8 cellular contexts compared by ENCODE assay signal in the genomic region with DNA sequence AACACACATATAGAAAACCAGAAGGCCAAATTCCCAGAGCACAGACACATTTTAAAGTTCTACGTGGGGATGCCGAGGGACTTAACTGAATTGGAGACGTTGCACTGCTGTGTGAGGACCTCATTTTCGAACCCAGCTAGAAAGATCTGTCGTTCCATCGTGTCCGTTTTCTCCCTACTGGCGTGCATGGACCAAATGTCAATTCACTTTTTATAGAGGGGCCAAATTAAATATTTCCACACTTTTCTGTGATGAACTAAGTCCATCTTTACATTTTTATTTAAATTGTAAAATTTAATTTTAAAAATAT. TPM values are rescaled to one million over a fixed set of nuclear protein-coding genes. Genes with fewer than 3 reads are reported as not detected.
DNase-seq lines count a peak whose midpoint lies in the region; ATAC-seq, FAIRE-seq and TF ChIP-seq lines count a peak whose summit lies in the region.

No MANE protein-coding gene starts in this region.

- H4K20me1 ChIP-seq in OCI-LY3 (ENCODE audit: insufficient read depth, low read length), result peaks cover 56% of the 10 kb centered on the region
- no peaks in the 10 kb centered on the region for H4K20me1 ChIP-seq in endothelial cell of umbilical vein (replicated peaks; ENCODE audit: control insufficient read depth, extremely low read depth, insufficient read depth, low read length)

- peaks cover 13% of the 10 kb centered on the region for H3K27me3 Mint-ChIP-seq in progenitor cell of endocrine pancreas

- peaks cover 26% of the 10 kb centered on the region for H3K36me3 ChIP-seq in OCI-LY3 (replicated peaks; ENCODE audit: low read depth, low read length)
- H3K36me3 ChIP-seq in endothelial cell of umbilical vein (ENCODE audit: control insufficient read depth in 2 of 2, extremely low read depth in 1 of 2, insufficient read depth in 2 of 2, low read length in 2 of 2), result no peaks in the 10 kb centered on the region
- no peaks in the 10 kb centered on the region for H3K36me3 ChIP-seq in mucosa of descending colon (ENCODE audit: low read depth)

- H3K9ac ChIP-seq in OCI-LY3 (ENCODE audit: low read length) (peak overlapping the region; percentile 89), endothelial cell of umbilical vein (replicated peaks; ENCODE audit: extremely low read depth, insufficient read depth, low read length) (peak overlapping the region; percentile 86)

- peaks cover 58% of the 10 kb centered on the region for H3K4me1 Mint-ChIP-seq in progenitor cell of endocrine pancreas (ENCODE audit: low read depth)

- H3K27ac ChIP-seq in OCI-LY3 (ENCODE audit: low read length), result peak overlapping the region; percentile 82
- peak overlapping the region; percentile 84 for H3K27ac ChIP-seq in endothelial cell of umbilical vein (ENCODE audit: insufficient read depth, low read depth, low read length)

- H3K27me3 ChIP-seq in OCI-LY3 (ENCODE audit: low read depth, low read length) (no peaks in the 10 kb centered on the region), endothelial cell of umbilical vein (ENCODE audit: control insufficient read depth in 2 of 2, insufficient read depth in 2 of 2, low read length in 2 of 2) (no peaks in the 10 kb centered on the region)

- CTCF ChIA-PET in endothelial cell of umbilical vein (lab: Charles Lee), result interaction anchor here (1.0 to 1.5 kb wide), 2 partner anchors 269 to 557 kb away, joined by 3 to 5 read pairs; no protein-coding TSS in a partner anchor

- intact Hi-C loops in endothelial cell of umbilical vein (cut with micrococcal nuclease) (loop anchor here (1.0 to 10.0 kb wide), 12 partner anchors 20 to 1285 kb away; partner anchors contain the start of genes CNDP2, ZNF407 and ZNF516), mucosa of descending colon (cut with DNase I, micrococcal nuclease) (loop anchor here (10.0 kb wide), 2 partner anchors 565 to 715 kb away; partner anchors contain the start of gene CNDP2 (in 1 of the 2))

- H3K4me2 ChIP-seq in OCI-LY3 (ENCODE audit: low read length) (peak overlapping the region; percentile 85), endothelial cell of umbilical vein (ENCODE audit: insufficient read depth, low read length) (peak overlapping the region; percentile 96)

- H3K4me3 Mint-ChIP-seq in progenitor cell of endocrine pancreas (ENCODE audit: low read depth), result peak overlapping the region; percentile 95

- dilution Hi-C loops in endothelial cell of umbilical vein (cut with MboI; ENCODE audit: extremely low pct_ligation_motif_present, low sequenced_read_pairs), result no loop called here

- H3K9me1 ChIP-seq in endothelial cell of umbilical vein (replicated peaks; ENCODE audit: control insufficient read depth, extremely low read depth, insufficient read depth, low read length), result no peaks in the 10 kb centered on the region

- no peaks in the 10 kb centered on the region for H3K9me3 ChIP-seq in OCI-LY3 (ENCODE audit: insufficient read depth, low read length)
- H3K9me3 ChIP-seq in endothelial cell of umbilical vein (replicated peaks; ENCODE audit: control insufficient read depth, insufficient read depth, low read length), result no peaks in the 10 kb centered on the region
- no peaks in the 10 kb centered on the region for H3K9me3 ChIP-seq in mucosa of descending colon

- peaks cover 39% of the 10 kb centered on the region for H3K4me1 ChIP-seq in OCI-LY3 (ENCODE audit: low read length)
- H3K4me1 ChIP-seq in endothelial cell of umbilical vein (ENCODE audit: control insufficient read depth, extremely low read depth, insufficient read depth, low read length), result peaks cover 49% of the 10 kb centered on the region
- peaks cover 42% of the 10 kb centered on the region for H3K4me1 ChIP-seq in mucosa of descending colon (ENCODE audit: low read depth)

- H2AFZ ChIP-seq in OCI-LY3 (ENCODE audit: low read depth, low read length) (peak overlapping the region; percentile 53), endothelial cell of umbilical vein (ENCODE audit: low read depth, low read length) (peak overlapping the region; percentile 75)

- H3K27ac Mint-ChIP-seq in progenitor cell of endocrine pancreas, result peak overlapping the region; percentile 95

- no TSS peak for BruUV-seq in endothelial cell of umbilical vein (replicated peaks; lab: Mats Ljungman, UMichigan)

- H3K36me3 Mint-ChIP-seq in progenitor cell of endocrine pancreas (ENCODE audit: insufficient read depth), result no peaks in the 10 kb centered on the region

- peaks cover 91% of the 10 kb centered on the region for H3K79me2 ChIP-seq in OCI-LY3 (ENCODE audit: low read length)
- H3K79me2 ChIP-seq in endothelial cell of umbilical vein (ENCODE audit: control insufficient read depth, insufficient read depth, low read length), result peaks cover 38% of the 10 kb centered on the region

- peak; percentile 56 for DNase-seq in NCI-H2171 treated with DMSO at 0.1 percent for 48 hours (lab: John Stamatoyannopoulos, UW)
- DNase-seq in NCI-H2171 (lab: John Stamatoyannopoulos, UW), result no peak
- DNase-seq in endothelial cell of umbilical vein (ENCODE audit: low read depth, low spot score), result no peak
- DNase-seq in progenitor cell of endocrine pancreas (ENCODE audit: low spot score, unreplicated experiment), result no peak
- no peak for DNase-seq in mucosa of descending colon
- no peak for DNase-seq in H54 (ENCODE audit: insufficient read length, low spot score)
- DNase-seq in NCI-H510A treated with DMSO at 0.1 percent for 48 hours (lab: John Stamatoyannopoulos, UW), result no peak

- ATAC-seq in mucosa of descending colon, result no peak

- no peak for FAIRE-seq in endothelial cell of umbilical vein (lab: Jason Lieb, UNC)
- FAIRE-seq in H54 (lab: Jason Lieb, UNC), result no peak

- TF ChIP-seq CTCF in OCI-LY3 (IDR thresholded peaks at IDR 0.05; ENCODE audit: low read depth, low read length) (no peak), endothelial cell of umbilical vein (IDR thresholded peaks at IDR 0.05; ENCODE audit: extremely low read depth in 1 of 2, insufficient read depth in 1 of 2, low read depth in 1 of 2, low read length in 2 of 2) (no peak), progenitor cell of endocrine pancreas (IDR thresholded peaks at IDR 0.05; ENCODE audit: unreplicated experiment) (no peak), mucosa of descending colon (IDR thresholded peaks at IDR 0.05) (no peak)

- H3K9me3 Mint-ChIP-seq in progenitor cell of endocrine pancreas (ENCODE audit: low read depth), result no peaks in the 10 kb centered on the region

- H3K4me3 ChIP-seq in OCI-LY3 (ENCODE audit: low read length), result peak overlapping the region; percentile 79
- peak overlapping the region; percentile 46 to 97 (median 83) for H3K4me3 ChIP-seq in endothelial cell of umbilical vein (replicated peaks in 1 of 3; ENCODE audit: insufficient read depth in 1 of 3, low read depth in 1 of 3, low read length in 3 of 3)
- H3K4me3 ChIP-seq in mucosa of descending colon, result no peak overlapping the region

- TF ChIP-seq POLR2A in endothelial cell of umbilical vein (IDR thresholded peaks at IDR 0.05; ENCODE audit: low read depth, low read length) (no peak), H54 (IDR thresholded peaks at IDR 0.05; ENCODE audit: low read depth, low read length) (no peak)

- POLR2A ChIA-PET in endothelial cell of umbilical vein (lab: Charles Lee), result interaction anchor here (1.7 kb wide), 1 partner anchor 71 kb away, joined by 6 read pairs; no protein-coding TSS in a partner anchor

TF ChIP-seq in endothelial cell of umbilical vein, 7 proteins besides CTCF, POLR2A, EP300 and RAD21:
- TF ChIP-seq POLR2AphosphoS5 (IDR thresholded peaks at IDR 0.05; ENCODE audit: insufficient read depth, low read depth, low read length) (no peak), EZH2 (IDR thresholded peaks at IDR 0.05; ENCODE audit: borderline replicate concordance, low read depth, low read length, severe bottlenecking) (no peak), JUN (IDR thresholded peaks at IDR 0.05; ENCODE audit: borderline replicate concordance, insufficient read depth, insufficient read length, low read depth) (no peak), MAX (IDR thresholded peaks at IDR 0.05; ENCODE audit: insufficient read depth, insufficient read length) (no peak), FOS (IDR thresholded peaks at IDR 0.05; ENCODE audit: borderline replicate concordance, insufficient read depth, low read length) (no peak), MYC (IDR thresholded peaks at IDR 0.05; ENCODE audit: low read depth, low read length) (no peak), GATA2 (IDR thresholded peaks at IDR 0.05; ENCODE audit: insufficient read depth, insufficient read length, low read depth, low read length) (no peak)

RNA-seq across cellular contexts. Expression of gene TSHZ1, which starts 0.7 kb away (rescaled TPM):
- total RNA-seq in endothelial cell of umbilical vein (10.2 and 11.4 TPM in 2 replicates), progenitor cell of endocrine pancreas (16.9 and 17.1 TPM in 2 replicates), mucosa of descending colon (10 to 100 TPM; 22.7 to 66.6 (median 36.9) TPM)
- 3.7 and 4.2 TPM in 2 replicates for polyA plus RNA-seq in endothelial cell of umbilical vein
- 4.4 and 4.6 TPM in 2 replicates for polyA plus RNA-seq in endothelial cell of umbilical vein (2011; cell fraction: cytosol; rRNA removed)
- 5.1 TPM in 2 replicates for polyA plus RNA-seq in endothelial cell of umbilical vein (2011; cell fraction: nucleus; rRNA removed)
- polyA plus RNA-seq in endothelial cell of umbilical vein (2012), result 6.3 and 7.3 TPM in 2 replicates
- 5.9 and 6.0 TPM in 2 replicates for polyA minus RNA-seq in endothelial cell of umbilical vein
- polyA minus RNA-seq in endothelial cell of umbilical vein (2011; cell fraction: cytosol; rRNA and poly(A)+ RNA removed), result 6.5 TPM
- 4.7 and 6.0 TPM in 2 replicates for polyA minus RNA-seq in endothelial cell of umbilical vein (2011; cell fraction: nucleus; rRNA and poly(A)+ RNA removed)

RNA-seq across cellular contexts. Expression of gene PTGR3, which starts 1.0 kb away (rescaled TPM):
- 18.3 and 21.9 TPM in 2 replicates for total RNA-seq in endothelial cell of umbilical vein
- polyA plus RNA-seq in endothelial cell of umbilical vein, result 10.0 and 13.9 TPM in 2 replicates
- polyA plus RNA-seq in endothelial cell of umbilical vein (2011; cell fraction: cytosol; rRNA removed), result 13.9 and 14.1 TPM in 2 replicates
- 37.1 and 46.1 TPM in 2 replicates for polyA plus RNA-seq in endothelial cell of umbilical vein (2011; cell fraction: nucleus; rRNA removed)
- polyA plus RNA-seq in endothelial cell of umbilical vein (2012), result 15.8 and 20.0 TPM in 2 replicates
- polyA minus RNA-seq in endothelial cell of umbilical vein, result 27.0 and 27.8 TPM in 2 replicates
- 19.0 TPM for polyA minus RNA-seq in endothelial cell of umbilical vein (2011; cell fraction: cytosol; rRNA and poly(A)+ RNA removed)
- 16.1 and 17.8 TPM in 2 replicates for polyA minus RNA-seq in endothelial cell of umbilical vein (2011; cell fraction: nucleus; rRNA and poly(A)+ RNA removed)
- 35.2 and 36.8 TPM in 2 replicates for total RNA-seq in progenitor cell of endocrine pancreas
- total RNA-seq in mucosa of descending colon, result 10 to 100 TPM; 47.6 to 61.4 (median 57.1) TPM
